8 cellular contexts compared by ENCODE assay signal in genomic region chrX:8731579-8732395, GRCh38.
DNase-seq lines count a peak whose midpoint lies in the region; ATAC-seq and TF ChIP-seq lines count a peak whose summit lies in the region.

Gene ANOS1, minus strand, starts transcription at chrX:8732137. Its CDS starts 101 bp downstream, at chrX:8732036.

- peak within 1 kb of the TSS; percentile 82 for H3K9ac ChIP-seq in ES-I3 (ENCODE audit: low read depth, low read length)

- H3K9me3 ChIP-seq in ES-I3 (ENCODE audit: control insufficient read depth, insufficient read depth, low read length): no peaks in the 10 kb centered on the region

- no peak for ATAC-seq in GM21528 (IDR thresholded peaks at IDR 0.05; ENCODE audit: low FRiP score, unreplicated experiment)

- H3K4me3 ChIP-seq in fibroblast of pulmonary artery (replicated peaks; ENCODE audit: low read depth, low read length): peak within 1 kb of the TSS; percentile 33

- DNase-seq in NOMO-1 (lab: John Stamatoyannopoulos, UW; ENCODE audit: unreplicated experiment in 2 of 2) (peak; percentile 58 to 80), fibroblast of pulmonary artery (ENCODE audit: low read depth) (peak; percentile 19), nucleus accumbens (lab: John Stamatoyannopoulos, UW) (peak in 53 of 56 donors; percentile 1 to 75 (median 34)), NCI-H187 treated with DMSO at 0.1 percent for 48 hours (lab: John Stamatoyannopoulos, UW) (no peak), NCI-H1436 (lab: John Stamatoyannopoulos, UW) (no peak)
- no peak for DNase-seq in activated CD4-positive, CD25-positive, alpha-beta regulatory T cell treated with anti-CD3 and anti-CD28 coated beads, Interleukin-2, amount 50 U/mL, for 72 hours

- no peaks in the 10 kb centered on the region for H3K36me3 ChIP-seq in ES-I3 (ENCODE audit: insufficient read depth, low read length)

- peaks cover 18% of the 10 kb centered on the region; the same call in 1 of the 2 replicates for H3K4me1 ChIP-seq in ES-I3 (ENCODE audit: insufficient read depth, low read length)

- TF ChIP-seq CTCF in fibroblast of pulmonary artery (IDR thresholded peaks at IDR 0.05; ENCODE audit: low read length, missing control alignments): no peak

Comparison
In these comparisons a context has a peak if more than half of its experiments do, and no peak if none do; other contexts are left out.
1. DNase-seq: peak in NOMO-1 (2 of 2), fibroblast of pulmonary artery (single experiment) and nucleus accumbens (53 of 56); none in activated CD4-positive, CD25-positive, alpha-beta regulatory T cell treated with anti-CD3 and anti-CD28 coated beads, Interleukin-2, amount 50 U/mL, for 72 hours (single experiment), NCI-H187 treated with DMSO at 0.1 percent for 48 hours (single experiment) and NCI-H1436 (single experiment).